ENCODE assay signal across 22 cellular contexts in the genomic region with DNA sequence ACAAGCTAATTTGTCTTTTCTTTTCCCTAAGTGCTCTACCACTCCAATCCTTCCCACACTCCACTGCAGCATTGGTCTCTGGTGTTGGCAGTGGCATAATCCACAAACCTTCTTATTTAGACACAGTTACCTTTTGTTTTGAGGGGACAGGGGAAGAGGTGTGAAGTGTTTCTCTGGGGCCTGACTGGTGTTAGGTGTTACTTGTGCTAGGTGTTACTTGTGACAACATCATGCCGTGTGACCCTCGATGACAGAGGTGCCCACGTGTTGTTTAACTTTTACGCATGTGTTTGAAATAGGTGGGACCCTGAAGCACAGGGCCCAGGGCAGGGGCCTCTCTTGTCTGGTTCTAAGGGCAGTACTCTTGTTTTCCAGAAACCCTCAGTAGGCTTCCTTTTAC.
DNase-seq lines count a peak whose midpoint lies in the region; ATAC-seq, FAIRE-seq and TF ChIP-seq lines count a peak whose summit lies in the region.
"Had no signal": no experiment of that assay in that cellular context is flagged by ENCODE, and none has a peak within 500 bp of the region (broad histone marks: within the 10 kb centered on the region; RNA-seq: fewer than 3 reads in every experiment).

No MANE protein-coding gene starts in this region.

- H3K27me3 ChIP-seq in K562 (ENCODE audit: control insufficient read depth in 2 of 2, insufficient read depth in 2 of 2, low read length in 2 of 2) (no peaks in the 10 kb centered on the region), left lung (no peaks in the 10 kb centered on the region)
- H3K27me3 ChIP-seq: BLaER1 had no signal

- H3K9me1 ChIP-seq in K562 (ENCODE audit: control insufficient read depth, insufficient read depth, low read length): no peaks in the 10 kb centered on the region

- H3K4me2 ChIP-seq in K562 (ENCODE audit: insufficient read depth, low read length): no peak overlapping the region
- H3K4me2 ChIP-seq: BLaER1, GM23338 had no signal

- H3K9me3 ChIP-seq in K562 (replicated peaks; ENCODE audit: control insufficient read depth, insufficient read depth, low read depth, low read length): no peaks in the 10 kb centered on the region
- H3K9me3 ChIP-seq in left lung: peaks cover 0 to 8% of the 10 kb centered on the region in 2 donors

- no peak overlapping the region for H3K4me3 ChIP-seq in K562
- no peak overlapping the region for H3K4me3 ChIP-seq in left lung
- H3K4me3 ChIP-seq: BLaER1, GM12878, GM23338 had no signal

- TF ChIP-seq POLR2A in K562 (conservative IDR thresholded peaks at IDR 0.05) (no peak), H54 (IDR thresholded peaks at IDR 0.05; ENCODE audit: low read depth, low read length) (no peak)

- POLR2A ChIA-PET in K562 (lab: Yijun Ruan, JAX): no interaction called here

- H3K79me2 ChIP-seq in K562 (ENCODE audit: control insufficient read depth, insufficient read depth, low read length): no peaks in the 10 kb centered on the region

- DNase-seq in NK-92 treated with Interleukin-12 subunit alpha and Interleukin-12 subunit beta, amount 100 ng/mL, for 24 hours (lab: John Stamatoyannopoulos, UW): peak; percentile 50
- DNase-seq in NK-92 (lab: John Stamatoyannopoulos, UW; ENCODE audit: unreplicated experiment): no peak
- DNase-seq in K562 (ENCODE audit: extremely low read depth in 1 of 4, low spot score in 3 of 4): no peak
- peak; percentile 33 for DNase-seq in mesenteric fat pad (ENCODE audit: low spot score)
- no peak for DNase-seq in activated CD4-positive, CD25-positive, alpha-beta regulatory T cell (lab: John Stamatoyannopoulos, UW)
- no peak for DNase-seq in left lung
- no peak for DNase-seq in H54 (ENCODE audit: insufficient read length, low spot score)
- DNase-seq: CD4-positive, CD25-positive, alpha-beta regulatory T cell; CD8-positive, alpha-beta memory T cell; DMS 273 treated with DMSO at 0.1 percent for 48 hours; DMS79; EL; GDM1; HCEC 1CT had no signal

- no peak overlapping the region for H3K9ac ChIP-seq in K562 (ENCODE audit: insufficient read depth in 1 of 2, low read depth in 2 of 2, low read length in 2 of 2)
- H3K9ac ChIP-seq: BLaER1 had no signal

- CTCF ChIA-PET in K562 (lab: Yijun Ruan, JAX; ENCODE audit: low intra/inter-chr PET ratio): no interaction called here

- FAIRE-seq in K562 (lab: Jason Lieb, UNC) (no peak), H54 (lab: Jason Lieb, UNC) (no peak)
- FAIRE-seq: A204.1, D721Med, GM12878, GM18507 had no signal

- no peaks in the 10 kb centered on the region for H4K20me1 ChIP-seq in K562 (replicated peaks; ENCODE audit: control insufficient read depth, insufficient read depth, low read length)
- H4K20me1 ChIP-seq: BLaER1 had no signal

- intact Hi-C loops in K562 (cut with micrococcal nuclease): no loop called here
- intact Hi-C loops in left lung (cut with DNase I): no loop called here

- TF ChIP-seq EP300 in K562 (IDR thresholded peaks at IDR 0.05; ENCODE audit: low read length): no peak

- H3K27ac ChIP-seq in K562 (ENCODE audit: extremely low read depth, low read depth, low read length): no peak overlapping the region
- no peak overlapping the region for H3K27ac ChIP-seq in left lung
- H3K27ac ChIP-seq: 22Rv1, BLaER1, C4-2B had no signal

- no peak for TF ChIP-seq RAD21 in K562 (CRISPR knock-in tag; conservative IDR thresholded peaks at IDR 0.05 in 1 of 2, IDR thresholded peaks at IDR 0.05 in 1 of 2)

- ATAC-seq in K562 (no peak), left lung (no peak)
- ATAC-seq: GM12878, GM23338 had no signal

- no peaks in the 10 kb centered on the region for H3K36me3 ChIP-seq in K562 (ENCODE audit: control insufficient read depth, insufficient read depth, low read length)
- H3K36me3 ChIP-seq in left lung: no peaks in the 10 kb centered on the region

- in situ Hi-C loops in K562 (cut with MboI): no loop called here

- TF ChIP-seq CTCF in K562 (IDR thresholded peaks at IDR 0.05 in 2 of 3, conservative IDR thresholded peaks at IDR 0.05 in 1 of 3; ENCODE audit: insufficient read depth in 2 of 3, low read depth in 1 of 3, low read length in 3 of 3): no peak
- TF ChIP-seq CTCF in left lung (IDR thresholded peaks at IDR 0.05): no peak

- no TSS peak for BruUV-seq in K562 (replicated peaks; lab: Mats Ljungman, UMichigan)

- 74% methylated on average over 4 of the region's 4 CpGs for WGBS in K562 (ENCODE audit: insufficient coverage, low coverage, missing lambda C conversion rate)

- H3K4me1 ChIP-seq in K562 (replicated peaks in 1 of 2; ENCODE audit: control insufficient read depth in 2 of 2, insufficient read depth in 2 of 2, low read length in 2 of 2): peaks cover 11 to 17% of the 10 kb centered on the region in 2 experiments
- peaks cover 5 to 6% of the 10 kb centered on the region in 2 donors for H3K4me1 ChIP-seq in left lung

- H2AFZ ChIP-seq in K562 (ENCODE audit: low read depth, low read length): no peak overlapping the region
- H2AFZ ChIP-seq: GM23338 had no signal

TF ChIP-seq in K562, 482 proteins besides CTCF, POLR2A, EP300 and RAD21 (continues in another document):
- TF ChIP-seq, protein P1, sequence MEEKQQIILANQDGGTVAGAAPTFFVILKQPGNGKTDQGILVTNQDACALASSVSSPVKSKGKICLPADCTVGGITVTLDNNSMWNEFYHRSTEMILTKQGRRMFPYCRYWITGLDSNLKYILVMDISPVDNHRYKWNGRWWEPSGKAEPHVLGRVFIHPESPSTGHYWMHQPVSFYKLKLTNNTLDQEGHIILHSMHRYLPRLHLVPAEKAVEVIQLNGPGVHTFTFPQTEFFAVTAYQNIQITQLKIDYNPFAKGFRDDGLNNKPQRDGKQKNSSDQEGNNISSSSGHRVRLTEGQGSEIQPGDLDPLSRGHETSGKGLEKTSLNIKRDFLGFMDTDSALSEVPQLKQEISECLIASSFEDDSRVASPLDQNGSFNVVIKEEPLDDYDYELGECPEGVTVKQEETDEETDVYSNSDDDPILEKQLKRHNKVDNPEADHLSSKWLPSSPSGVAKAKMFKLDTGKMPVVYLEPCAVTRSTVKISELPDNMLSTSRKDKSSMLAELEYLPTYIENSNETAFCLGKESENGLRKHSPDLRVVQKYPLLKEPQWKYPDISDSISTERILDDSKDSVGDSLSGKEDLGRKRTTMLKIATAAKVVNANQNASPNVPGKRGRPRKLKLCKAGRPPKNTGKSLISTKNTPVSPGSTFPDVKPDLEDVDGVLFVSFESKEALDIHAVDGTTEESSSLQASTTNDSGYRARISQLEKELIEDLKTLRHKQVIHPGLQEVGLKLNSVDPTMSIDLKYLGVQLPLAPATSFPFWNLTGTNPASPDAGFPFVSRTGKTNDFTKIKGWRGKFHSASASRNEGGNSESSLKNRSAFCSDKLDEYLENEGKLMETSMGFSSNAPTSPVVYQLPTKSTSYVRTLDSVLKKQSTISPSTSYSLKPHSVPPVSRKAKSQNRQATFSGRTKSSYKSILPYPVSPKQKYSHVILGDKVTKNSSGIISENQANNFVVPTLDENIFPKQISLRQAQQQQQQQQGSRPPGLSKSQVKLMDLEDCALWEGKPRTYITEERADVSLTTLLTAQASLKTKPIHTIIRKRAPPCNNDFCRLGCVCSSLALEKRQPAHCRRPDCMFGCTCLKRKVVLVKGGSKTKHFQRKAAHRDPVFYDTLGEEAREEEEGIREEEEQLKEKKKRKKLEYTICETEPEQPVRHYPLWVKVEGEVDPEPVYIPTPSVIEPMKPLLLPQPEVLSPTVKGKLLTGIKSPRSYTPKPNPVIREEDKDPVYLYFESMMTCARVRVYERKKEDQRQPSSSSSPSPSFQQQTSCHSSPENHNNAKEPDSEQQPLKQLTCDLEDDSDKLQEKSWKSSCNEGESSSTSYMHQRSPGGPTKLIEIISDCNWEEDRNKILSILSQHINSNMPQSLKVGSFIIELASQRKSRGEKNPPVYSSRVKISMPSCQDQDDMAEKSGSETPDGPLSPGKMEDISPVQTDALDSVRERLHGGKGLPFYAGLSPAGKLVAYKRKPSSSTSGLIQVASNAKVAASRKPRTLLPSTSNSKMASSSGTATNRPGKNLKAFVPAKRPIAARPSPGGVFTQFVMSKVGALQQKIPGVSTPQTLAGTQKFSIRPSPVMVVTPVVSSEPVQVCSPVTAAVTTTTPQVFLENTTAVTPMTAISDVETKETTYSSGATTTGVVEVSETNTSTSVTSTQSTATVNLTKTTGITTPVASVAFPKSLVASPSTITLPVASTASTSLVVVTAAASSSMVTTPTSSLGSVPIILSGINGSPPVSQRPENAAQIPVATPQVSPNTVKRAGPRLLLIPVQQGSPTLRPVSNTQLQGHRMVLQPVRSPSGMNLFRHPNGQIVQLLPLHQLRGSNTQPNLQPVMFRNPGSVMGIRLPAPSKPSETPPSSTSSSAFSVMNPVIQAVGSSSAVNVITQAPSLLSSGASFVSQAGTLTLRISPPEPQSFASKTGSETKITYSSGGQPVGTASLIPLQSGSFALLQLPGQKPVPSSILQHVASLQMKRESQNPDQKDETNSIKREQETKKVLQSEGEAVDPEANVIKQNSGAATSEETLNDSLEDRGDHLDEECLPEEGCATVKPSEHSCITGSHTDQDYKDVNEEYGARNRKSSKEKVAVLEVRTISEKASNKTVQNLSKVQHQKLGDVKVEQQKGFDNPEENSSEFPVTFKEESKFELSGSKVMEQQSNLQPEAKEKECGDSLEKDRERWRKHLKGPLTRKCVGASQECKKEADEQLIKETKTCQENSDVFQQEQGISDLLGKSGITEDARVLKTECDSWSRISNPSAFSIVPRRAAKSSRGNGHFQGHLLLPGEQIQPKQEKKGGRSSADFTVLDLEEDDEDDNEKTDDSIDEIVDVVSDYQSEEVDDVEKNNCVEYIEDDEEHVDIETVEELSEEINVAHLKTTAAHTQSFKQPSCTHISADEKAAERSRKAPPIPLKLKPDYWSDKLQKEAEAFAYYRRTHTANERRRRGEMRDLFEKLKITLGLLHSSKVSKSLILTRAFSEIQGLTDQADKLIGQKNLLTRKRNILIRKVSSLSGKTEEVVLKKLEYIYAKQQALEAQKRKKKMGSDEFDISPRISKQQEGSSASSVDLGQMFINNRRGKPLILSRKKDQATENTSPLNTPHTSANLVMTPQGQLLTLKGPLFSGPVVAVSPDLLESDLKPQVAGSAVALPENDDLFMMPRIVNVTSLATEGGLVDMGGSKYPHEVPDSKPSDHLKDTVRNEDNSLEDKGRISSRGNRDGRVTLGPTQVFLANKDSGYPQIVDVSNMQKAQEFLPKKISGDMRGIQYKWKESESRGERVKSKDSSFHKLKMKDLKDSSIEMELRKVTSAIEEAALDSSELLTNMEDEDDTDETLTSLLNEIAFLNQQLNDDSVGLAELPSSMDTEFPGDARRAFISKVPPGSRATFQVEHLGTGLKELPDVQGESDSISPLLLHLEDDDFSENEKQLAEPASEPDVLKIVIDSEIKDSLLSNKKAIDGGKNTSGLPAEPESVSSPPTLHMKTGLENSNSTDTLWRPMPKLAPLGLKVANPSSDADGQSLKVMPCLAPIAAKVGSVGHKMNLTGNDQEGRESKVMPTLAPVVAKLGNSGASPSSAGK (IDR thresholded peaks at IDR 0.05): 0 out of 2 replicates have a peak, but pooled peaks have one; percentile 27

Comparison
In these comparisons a context has a peak if more than half of its experiments do, and no peak if none do; other contexts are left out.
1. DNase-seq: peak in NK-92 treated with Interleukin-12 subunit alpha and Interleukin-12 subunit beta, amount 100 ng/mL, for 24 hours (single experiment) and mesenteric fat pad (single experiment); none in NK-92 (single experiment), K562 (0 of 4), activated CD4-positive, CD25-positive, alpha-beta regulatory T cell (0 of 4), left lung (0 of 2) and H54 (single experiment).